Comparison of ENCODE assay signal across 1 cellular context in the genomic region with DNA sequence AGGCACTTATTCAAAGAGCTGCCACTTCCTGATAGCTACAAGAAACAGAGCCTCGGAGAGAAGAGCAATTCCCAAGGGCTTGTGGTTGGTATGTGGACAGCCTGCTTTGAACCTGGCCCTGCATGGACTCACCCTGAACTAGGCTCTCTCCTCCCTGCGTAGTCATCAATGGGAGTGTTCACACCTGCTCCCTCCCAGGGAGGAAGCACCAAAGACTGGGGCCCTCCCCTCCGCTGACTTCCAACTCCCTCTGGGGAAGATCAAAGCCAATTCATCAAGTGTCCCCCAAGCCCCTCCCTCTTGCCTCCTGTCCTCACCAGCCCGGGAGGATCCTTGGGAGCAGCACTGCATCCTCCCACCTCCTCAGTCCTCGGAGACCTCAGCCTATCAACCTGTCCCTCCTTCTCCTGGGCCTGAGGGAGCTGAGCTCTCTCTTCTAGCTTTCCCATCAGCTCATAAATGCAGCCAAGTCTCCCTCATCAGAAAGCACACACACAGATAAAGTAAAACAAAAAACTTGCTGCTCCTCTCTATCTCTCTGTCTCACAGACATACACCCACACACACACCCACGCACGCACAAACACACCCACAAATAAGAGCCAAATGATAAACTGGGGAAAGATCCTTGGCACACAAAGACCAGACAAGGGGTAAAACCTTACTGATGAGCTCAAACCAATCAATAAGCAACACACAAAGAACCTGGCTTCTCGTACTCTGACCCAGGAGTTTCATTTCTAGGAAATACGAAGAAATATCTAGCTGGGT.
TF ChIP-seq lines count a peak whose summit lies in the region.

No MANE protein-coding gene starts in this region.

TF ChIP-seq in HEK293, 187 proteins besides CTCF, POLR2A, EP300 and RAD21 (continued from another document):
- TF ChIP-seq, protein P1, sequence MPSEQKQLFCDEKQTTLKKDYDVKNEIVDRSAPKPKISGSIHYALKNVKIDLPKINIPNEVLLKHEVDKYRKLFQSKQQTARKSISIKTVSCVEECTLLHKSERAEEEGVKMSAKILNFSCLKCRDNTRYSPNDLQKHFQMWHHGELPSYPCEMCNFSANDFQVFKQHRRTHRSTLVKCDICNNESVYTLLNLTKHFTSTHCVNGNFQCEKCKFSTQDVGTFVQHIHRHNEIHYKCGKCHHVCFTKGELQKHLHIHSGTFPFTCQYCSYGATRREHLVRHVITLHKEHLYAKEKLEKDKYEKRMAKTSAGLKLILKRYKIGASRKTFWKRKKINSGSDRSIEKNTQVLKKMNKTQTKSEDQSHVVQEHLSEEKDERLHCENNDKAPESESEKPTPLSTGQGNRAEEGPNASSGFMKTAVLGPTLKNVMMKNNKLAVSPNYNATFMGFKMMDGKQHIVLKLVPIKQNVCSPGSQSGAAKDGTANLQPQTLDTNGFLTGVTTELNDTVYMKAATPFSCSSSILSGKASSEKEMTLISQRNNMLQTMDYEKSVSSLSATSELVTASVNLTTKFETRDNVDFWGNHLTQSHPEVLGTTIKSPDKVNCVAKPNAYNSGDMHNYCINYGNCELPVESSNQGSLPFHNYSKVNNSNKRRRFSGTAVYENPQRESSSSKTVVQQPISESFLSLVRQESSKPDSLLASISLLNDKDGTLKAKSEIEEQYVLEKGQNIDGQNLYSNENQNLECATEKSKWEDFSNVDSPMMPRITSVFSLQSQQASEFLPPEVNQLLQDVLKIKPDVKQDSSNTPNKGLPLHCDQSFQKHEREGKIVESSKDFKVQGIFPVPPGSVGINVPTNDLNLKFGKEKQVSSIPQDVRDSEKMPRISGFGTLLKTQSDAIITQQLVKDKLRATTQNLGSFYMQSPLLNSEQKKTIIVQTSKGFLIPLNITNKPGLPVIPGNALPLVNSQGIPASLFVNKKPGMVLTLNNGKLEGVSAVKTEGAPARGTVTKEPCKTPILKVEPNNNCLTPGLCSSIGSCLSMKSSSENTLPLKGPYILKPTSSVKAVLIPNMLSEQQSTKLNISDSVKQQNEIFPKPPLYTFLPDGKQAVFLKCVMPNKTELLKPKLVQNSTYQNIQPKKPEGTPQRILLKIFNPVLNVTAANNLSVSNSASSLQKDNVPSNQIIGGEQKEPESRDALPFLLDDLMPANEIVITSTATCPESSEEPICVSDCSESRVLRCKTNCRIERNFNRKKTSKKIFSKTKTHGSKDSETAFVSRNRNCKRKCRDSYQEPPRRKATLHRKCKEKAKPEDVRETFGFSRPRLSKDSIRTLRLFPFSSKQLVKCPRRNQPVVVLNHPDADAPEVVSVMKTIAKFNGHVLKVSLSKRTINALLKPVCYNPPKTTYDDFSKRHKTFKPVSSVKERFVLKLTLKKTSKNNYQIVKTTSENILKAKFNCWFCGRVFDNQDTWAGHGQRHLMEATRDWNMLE (tag by site-specific recombination; conservative IDR thresholded peaks at IDR 0.05; ENCODE audit: low read depth) = no peak
- TF ChIP-seq SP3 (tag by site-specific recombination; IDR thresholded peaks at IDR 0.05) (peak; percentile 67), SCRT2 (tag by site-specific recombination; IDR thresholded peaks at IDR 0.05) (peak; percentile 85), GLIS1 (tag by site-specific recombination; IDR thresholded peaks at IDR 0.05) (peak; percentile 15; the same call in 1 of the 2 replicates), ZBTB48 (tag by site-specific recombination; IDR thresholded peaks at IDR 0.05) (no peak), IKZF3 (tag by site-specific recombination; IDR thresholded peaks at IDR 0.05) (no peak), ZNF341 (tag by site-specific recombination; IDR thresholded peaks at IDR 0.05; ENCODE audit: low read depth) (0 out of 2 replicates have a peak, but pooled peaks have one; percentile 12), ZNF521 (tag by site-specific recombination; IDR thresholded peaks at IDR 0.05) (no peak), ZNF660 (tag by site-specific recombination; IDR thresholded peaks at IDR 0.05) (no peak), SP2 (tag by site-specific recombination; IDR thresholded peaks at IDR 0.05) (peak; percentile 72), ZNF629 (tag by site-specific recombination; IDR thresholded peaks at IDR 0.05) (no peak), ZSCAN30 (tag by site-specific recombination; IDR thresholded peaks at IDR 0.05) (no peak), ZNF473 (tag by site-specific recombination; IDR thresholded peaks at IDR 0.05) (no peak), ZNF394 (tag by site-specific recombination; IDR thresholded peaks at IDR 0.05; ENCODE audit: borderline replicate concordance) (no peak), ZFHX2 (tag by site-specific recombination; conservative IDR thresholded peaks at IDR 0.05) (peak; percentile 90), EGR2 (tag by site-specific recombination; IDR thresholded peaks at IDR 0.05; ENCODE audit: low read depth) (peak; percentile 93), GLI2 (tag by site-specific recombination; IDR thresholded peaks at IDR 0.05; ENCODE audit: borderline replicate concordance, low read depth) (no peak), ZNF621 (tag by site-specific recombination; IDR thresholded peaks at IDR 0.05) (no peak), ZNF133 (tag by site-specific recombination; IDR thresholded peaks at IDR 0.05) (no peak), WT1 (tag by site-specific recombination; IDR thresholded peaks at IDR 0.05) (peak; percentile 99), ZNF433 (tag by site-specific recombination; IDR thresholded peaks at IDR 0.05; ENCODE audit: low read depth) (no peak), SP7 (tag by site-specific recombination; IDR thresholded peaks at IDR 0.05) (0 out of 2 replicates have a peak, but pooled peaks have one; percentile 58)
- TF ChIP-seq, protein P2, sequence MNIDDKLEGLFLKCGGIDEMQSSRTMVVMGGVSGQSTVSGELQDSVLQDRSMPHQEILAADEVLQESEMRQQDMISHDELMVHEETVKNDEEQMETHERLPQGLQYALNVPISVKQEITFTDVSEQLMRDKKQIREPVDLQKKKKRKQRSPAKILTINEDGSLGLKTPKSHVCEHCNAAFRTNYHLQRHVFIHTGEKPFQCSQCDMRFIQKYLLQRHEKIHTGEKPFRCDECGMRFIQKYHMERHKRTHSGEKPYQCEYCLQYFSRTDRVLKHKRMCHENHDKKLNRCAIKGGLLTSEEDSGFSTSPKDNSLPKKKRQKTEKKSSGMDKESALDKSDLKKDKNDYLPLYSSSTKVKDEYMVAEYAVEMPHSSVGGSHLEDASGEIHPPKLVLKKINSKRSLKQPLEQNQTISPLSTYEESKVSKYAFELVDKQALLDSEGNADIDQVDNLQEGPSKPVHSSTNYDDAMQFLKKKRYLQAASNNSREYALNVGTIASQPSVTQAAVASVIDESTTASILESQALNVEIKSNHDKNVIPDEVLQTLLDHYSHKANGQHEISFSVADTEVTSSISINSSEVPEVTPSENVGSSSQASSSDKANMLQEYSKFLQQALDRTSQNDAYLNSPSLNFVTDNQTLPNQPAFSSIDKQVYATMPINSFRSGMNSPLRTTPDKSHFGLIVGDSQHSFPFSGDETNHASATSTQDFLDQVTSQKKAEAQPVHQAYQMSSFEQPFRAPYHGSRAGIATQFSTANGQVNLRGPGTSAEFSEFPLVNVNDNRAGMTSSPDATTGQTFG (tag by site-specific recombination; IDR thresholded peaks at IDR 0.05; ENCODE audit: borderline replicate concordance) = no peak
- TF ChIP-seq, protein P3, sequence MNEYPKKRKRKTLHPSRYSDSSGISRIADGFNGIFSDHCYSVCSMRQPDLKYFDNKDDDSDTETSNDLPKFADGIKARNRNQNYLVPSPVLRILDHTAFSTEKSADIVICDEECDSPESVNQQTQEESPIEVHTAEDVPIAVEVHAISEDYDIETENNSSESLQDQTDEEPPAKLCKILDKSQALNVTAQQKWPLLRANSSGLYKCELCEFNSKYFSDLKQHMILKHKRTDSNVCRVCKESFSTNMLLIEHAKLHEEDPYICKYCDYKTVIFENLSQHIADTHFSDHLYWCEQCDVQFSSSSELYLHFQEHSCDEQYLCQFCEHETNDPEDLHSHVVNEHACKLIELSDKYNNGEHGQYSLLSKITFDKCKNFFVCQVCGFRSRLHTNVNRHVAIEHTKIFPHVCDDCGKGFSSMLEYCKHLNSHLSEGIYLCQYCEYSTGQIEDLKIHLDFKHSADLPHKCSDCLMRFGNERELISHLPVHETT (tag by site-specific recombination; IDR thresholded peaks at IDR 0.05) = no peak
- TF ChIP-seq, protein P4, sequence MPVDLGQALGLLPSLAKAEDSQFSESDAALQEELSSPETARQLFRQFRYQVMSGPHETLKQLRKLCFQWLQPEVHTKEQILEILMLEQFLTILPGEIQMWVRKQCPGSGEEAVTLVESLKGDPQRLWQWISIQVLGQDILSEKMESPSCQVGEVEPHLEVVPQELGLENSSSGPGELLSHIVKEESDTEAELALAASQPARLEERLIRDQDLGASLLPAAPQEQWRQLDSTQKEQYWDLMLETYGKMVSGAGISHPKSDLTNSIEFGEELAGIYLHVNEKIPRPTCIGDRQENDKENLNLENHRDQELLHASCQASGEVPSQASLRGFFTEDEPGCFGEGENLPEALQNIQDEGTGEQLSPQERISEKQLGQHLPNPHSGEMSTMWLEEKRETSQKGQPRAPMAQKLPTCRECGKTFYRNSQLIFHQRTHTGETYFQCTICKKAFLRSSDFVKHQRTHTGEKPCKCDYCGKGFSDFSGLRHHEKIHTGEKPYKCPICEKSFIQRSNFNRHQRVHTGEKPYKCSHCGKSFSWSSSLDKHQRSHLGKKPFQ (tag by site-specific recombination; IDR thresholded peaks at IDR 0.05) = peak; percentile 88
- TF ChIP-seq, protein P5, sequence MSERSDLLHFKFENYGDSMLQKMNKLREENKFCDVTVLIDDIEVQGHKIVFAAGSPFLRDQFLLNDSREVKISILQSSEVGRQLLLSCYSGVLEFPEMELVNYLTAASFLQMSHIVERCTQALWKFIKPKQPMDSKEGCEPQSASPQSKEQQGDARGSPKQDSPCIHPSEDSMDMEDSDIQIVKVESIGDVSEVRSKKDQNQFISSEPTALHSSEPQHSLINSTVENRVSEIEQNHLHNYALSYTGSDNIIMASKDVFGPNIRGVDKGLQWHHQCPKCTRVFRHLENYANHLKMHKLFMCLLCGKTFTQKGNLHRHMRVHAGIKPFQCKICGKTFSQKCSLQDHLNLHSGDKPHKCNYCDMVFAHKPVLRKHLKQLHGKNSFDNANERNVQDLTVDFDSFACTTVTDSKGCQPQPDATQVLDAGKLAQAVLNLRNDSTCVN (tag by site-specific recombination; optimal IDR thresholded peaks at IDR 0.05) = no peak
- TF ChIP-seq, protein P6, sequence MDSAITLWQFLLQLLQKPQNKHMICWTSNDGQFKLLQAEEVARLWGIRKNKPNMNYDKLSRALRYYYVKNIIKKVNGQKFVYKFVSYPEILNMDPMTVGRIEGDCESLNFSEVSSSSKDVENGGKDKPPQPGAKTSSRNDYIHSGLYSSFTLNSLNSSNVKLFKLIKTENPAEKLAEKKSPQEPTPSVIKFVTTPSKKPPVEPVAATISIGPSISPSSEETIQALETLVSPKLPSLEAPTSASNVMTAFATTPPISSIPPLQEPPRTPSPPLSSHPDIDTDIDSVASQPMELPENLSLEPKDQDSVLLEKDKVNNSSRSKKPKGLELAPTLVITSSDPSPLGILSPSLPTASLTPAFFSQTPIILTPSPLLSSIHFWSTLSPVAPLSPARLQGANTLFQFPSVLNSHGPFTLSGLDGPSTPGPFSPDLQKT (IDR thresholded peaks at IDR 0.05; ENCODE audit: borderline replicate concordance, low read depth, low read length) = no peak
- TF ChIP-seq, protein P7, sequence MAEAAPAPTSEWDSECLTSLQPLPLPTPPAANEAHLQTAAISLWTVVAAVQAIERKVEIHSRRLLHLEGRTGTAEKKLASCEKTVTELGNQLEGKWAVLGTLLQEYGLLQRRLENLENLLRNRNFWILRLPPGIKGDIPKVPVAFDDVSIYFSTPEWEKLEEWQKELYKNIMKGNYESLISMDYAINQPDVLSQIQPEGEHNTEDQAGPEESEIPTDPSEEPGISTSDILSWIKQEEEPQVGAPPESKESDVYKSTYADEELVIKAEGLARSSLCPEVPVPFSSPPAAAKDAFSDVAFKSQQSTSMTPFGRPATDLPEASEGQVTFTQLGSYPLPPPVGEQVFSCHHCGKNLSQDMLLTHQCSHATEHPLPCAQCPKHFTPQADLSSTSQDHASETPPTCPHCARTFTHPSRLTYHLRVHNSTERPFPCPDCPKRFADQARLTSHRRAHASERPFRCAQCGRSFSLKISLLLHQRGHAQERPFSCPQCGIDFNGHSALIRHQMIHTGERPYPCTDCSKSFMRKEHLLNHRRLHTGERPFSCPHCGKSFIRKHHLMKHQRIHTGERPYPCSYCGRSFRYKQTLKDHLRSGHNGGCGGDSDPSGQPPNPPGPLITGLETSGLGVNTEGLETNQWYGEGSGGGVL (tag by site-specific recombination; IDR thresholded peaks at IDR 0.05) = peak; percentile 39
- TF ChIP-seq, protein P8, sequence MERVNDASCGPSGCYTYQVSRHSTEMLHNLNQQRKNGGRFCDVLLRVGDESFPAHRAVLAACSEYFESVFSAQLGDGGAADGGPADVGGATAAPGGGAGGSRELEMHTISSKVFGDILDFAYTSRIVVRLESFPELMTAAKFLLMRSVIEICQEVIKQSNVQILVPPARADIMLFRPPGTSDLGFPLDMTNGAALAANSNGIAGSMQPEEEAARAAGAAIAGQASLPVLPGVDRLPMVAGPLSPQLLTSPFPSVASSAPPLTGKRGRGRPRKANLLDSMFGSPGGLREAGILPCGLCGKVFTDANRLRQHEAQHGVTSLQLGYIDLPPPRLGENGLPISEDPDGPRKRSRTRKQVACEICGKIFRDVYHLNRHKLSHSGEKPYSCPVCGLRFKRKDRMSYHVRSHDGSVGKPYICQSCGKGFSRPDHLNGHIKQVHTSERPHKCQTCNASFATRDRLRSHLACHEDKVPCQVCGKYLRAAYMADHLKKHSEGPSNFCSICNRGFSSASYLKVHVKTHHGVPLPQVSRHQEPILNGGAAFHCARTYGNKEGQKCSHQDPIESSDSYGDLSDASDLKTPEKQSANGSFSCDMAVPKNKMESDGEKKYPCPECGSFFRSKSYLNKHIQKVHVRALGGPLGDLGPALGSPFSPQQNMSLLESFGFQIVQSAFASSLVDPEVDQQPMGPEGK (tag by site-specific recombination; IDR thresholded peaks at IDR 0.05) = no peak
- TF ChIP-seq, protein P9, sequence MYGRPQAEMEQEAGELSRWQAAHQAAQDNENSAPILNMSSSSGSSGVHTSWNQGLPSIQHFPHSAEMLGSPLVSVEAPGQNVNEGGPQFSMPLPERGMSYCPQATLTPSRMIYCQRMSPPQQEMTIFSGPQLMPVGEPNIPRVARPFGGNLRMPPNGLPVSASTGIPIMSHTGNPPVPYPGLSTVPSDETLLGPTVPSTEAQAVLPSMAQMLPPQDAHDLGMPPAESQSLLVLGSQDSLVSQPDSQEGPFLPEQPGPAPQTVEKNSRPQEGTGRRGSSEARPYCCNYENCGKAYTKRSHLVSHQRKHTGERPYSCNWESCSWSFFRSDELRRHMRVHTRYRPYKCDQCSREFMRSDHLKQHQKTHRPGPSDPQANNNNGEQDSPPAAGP (tag by site-specific recombination; IDR thresholded peaks at IDR 0.05) = peak; percentile 96
- TF ChIP-seq, protein P10, sequence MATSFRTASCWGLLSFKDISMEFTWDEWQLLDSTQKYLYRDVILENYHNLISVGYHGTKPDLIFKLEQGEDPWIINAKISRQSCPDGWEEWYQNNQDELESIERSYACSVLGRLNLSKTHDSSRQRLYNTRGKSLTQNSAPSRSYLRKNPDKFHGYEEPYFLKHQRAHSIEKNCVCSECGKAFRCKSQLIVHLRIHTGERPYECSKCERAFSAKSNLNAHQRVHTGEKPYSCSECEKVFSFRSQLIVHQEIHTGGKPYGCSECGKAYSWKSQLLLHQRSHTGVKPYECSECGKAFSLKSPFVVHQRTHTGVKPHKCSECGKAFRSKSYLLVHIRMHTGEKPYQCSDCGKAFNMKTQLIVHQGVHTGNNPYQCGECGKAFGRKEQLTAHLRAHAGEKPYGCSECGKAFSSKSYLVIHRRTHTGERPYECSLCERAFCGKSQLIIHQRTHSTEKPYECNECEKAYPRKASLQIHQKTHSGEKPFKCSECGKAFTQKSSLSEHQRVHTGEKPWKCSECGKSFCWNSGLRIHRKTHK (tag by site-specific recombination; IDR thresholded peaks at IDR 0.05) = no peak
